Comparison of ENCODE assay signal across 8 cellular contexts in genomic region chr9:8857330-8858249, GRCh38.
DNase-seq lines count a peak whose midpoint lies in the region; TF ChIP-seq lines count a peak whose summit lies in the region.

No MANE protein-coding gene starts in this region.

- peak in 8 of 56 donors; percentile 4 to 26 (median 12) for TF ChIP-seq CTCF in dorsolateral prefrontal cortex (IDR thresholded peaks at IDR 0.05 in 54 of 56, conservative IDR thresholded peaks at IDR 0.05 in 2 of 56; ENCODE audit: low read depth in 1 of 56, partially characterized antibody in 56 of 56)
- TF ChIP-seq CTCF in lower leg skin (IDR thresholded peaks at IDR 0.05) = no peak

- H3K4me3 ChIP-seq in SJCRH30 (peak overlapping the region; percentile 81), dorsolateral prefrontal cortex (peak overlapping the region; percentile 58 to 94 (median 78)), lower leg skin (ENCODE audit: low read depth, poor library complexity, severe bottlenecking) (peak overlapping the region; percentile 44)

- peaks cover 49% of the 10 kb centered on the region for H3K27me3 Mint-ChIP-seq in activated naive CD4-positive, alpha-beta T cell treated with anti-CD3 and anti-CD28 coated beads for 36 hours (ENCODE audit: low read depth)
- peaks cover 67% of the 10 kb centered on the region for H3K27me3 Mint-ChIP-seq in stimulated activated naive CD8-positive, alpha-beta T cell treated with anti-CD3 and anti-CD28 coated beads, Interleukin-15, Interleukin-2, amounts not matched to agents 100 ng/mL and 50 ng/mL, for 24 hours

- no peak for TF ChIP-seq POLR2A in lower leg skin (IDR thresholded peaks at IDR 0.05)

- intact Hi-C loops in activated naive CD4-positive, alpha-beta T cell treated with anti-CD3 and anti-CD28 coated beads for 36 hours (cut with micrococcal nuclease) = no loop called here
- intact Hi-C loops in dorsolateral prefrontal cortex (cut with DNase I) (loop anchor here (2.0 to 10.0 kb wide), 5 partner anchors 37 to 493 kb away; no protein-coding TSS in a partner anchor), lower leg skin (cut with DNase I; ENCODE audit: low total_unique reads) (no loop called here)

- CTCF ChIA-PET in activated naive CD4-positive, alpha-beta T cell treated with anti-CD3 and anti-CD28 coated beads for 36 hours (lab: Charles Lee) = no interaction called here

- no peaks in the 10 kb centered on the region for H3K9me3 ChIP-seq in SJCRH30 (replicated peaks)

- H3K27ac ChIP-seq in SJCRH30 = peak overlapping the region; percentile 84
- H3K27ac ChIP-seq in dorsolateral prefrontal cortex = peak overlapping the region; percentile 73 to 98 (median 94)

- peak overlapping the region; percentile 56 for H3K4me3 Mint-ChIP-seq in activated naive CD4-positive, alpha-beta T cell treated with anti-CD3 and anti-CD28 coated beads for 36 hours
- H3K4me3 Mint-ChIP-seq in stimulated activated naive CD8-positive, alpha-beta T cell treated with anti-CD3 and anti-CD28 coated beads, Interleukin-15, Interleukin-2, amounts not matched to agents 100 ng/mL and 50 ng/mL, for 24 hours = peak overlapping the region; percentile 62

- WGBS in lower leg skin, 2 donors = 0 to 1% methylated on average over 59 to 68 of the region's 96 CpGs

- peaks cover 28% of the 10 kb centered on the region for H3K4me1 ChIP-seq in SJCRH30

- peak; percentile 25 for DNase-seq in activated naive CD4-positive, alpha-beta T cell treated with anti-CD3 and anti-CD28 coated beads for 36 hours
- no peak for DNase-seq in activated naive CD4-positive, alpha-beta T cell treated with Interleukin-2 at 50 U/mL for 16 hours
- DNase-seq in SJCRH30 (peak; percentile 73 to 77), dorsolateral prefrontal cortex (peak; percentile 66 to 88 (median 84)), lower leg skin (ENCODE audit: low spot score in 2 of 2) (peak in 1 of 2 donors; percentile 82), superior temporal gyrus (ENCODE audit: extremely low spot score) (no peak)
- no peak for DNase-seq in NK-92 treated with Interleukin-12 subunit alpha and Interleukin-12 subunit beta, amount 100 ng/mL, for 24 hours (lab: John Stamatoyannopoulos, UW)

- no peaks in the 10 kb centered on the region for H3K36me3 ChIP-seq in SJCRH30

- H3K4me1 Mint-ChIP-seq in activated naive CD4-positive, alpha-beta T cell treated with anti-CD3 and anti-CD28 coated beads for 36 hours (ENCODE audit: low read depth) = peaks cover 10% of the 10 kb centered on the region
- H3K4me1 Mint-ChIP-seq in stimulated activated naive CD8-positive, alpha-beta T cell treated with anti-CD3 and anti-CD28 coated beads, Interleukin-15, Interleukin-2, amounts not matched to agents 100 ng/mL and 50 ng/mL, for 24 hours (ENCODE audit: low read depth) = peaks cover 11% of the 10 kb centered on the region

- no peaks in the 10 kb centered on the region for H3K36me3 Mint-ChIP-seq in activated naive CD4-positive, alpha-beta T cell treated with anti-CD3 and anti-CD28 coated beads for 36 hours (ENCODE audit: low read depth)
- H3K36me3 Mint-ChIP-seq in stimulated activated naive CD8-positive, alpha-beta T cell treated with anti-CD3 and anti-CD28 coated beads, Interleukin-15, Interleukin-2, amounts not matched to agents 100 ng/mL and 50 ng/mL, for 24 hours (ENCODE audit: low read depth) = no peaks in the 10 kb centered on the region

- H3K27ac Mint-ChIP-seq in activated naive CD4-positive, alpha-beta T cell treated with anti-CD3 and anti-CD28 coated beads for 36 hours = no peak overlapping the region
- H3K27ac Mint-ChIP-seq in stimulated activated naive CD8-positive, alpha-beta T cell treated with anti-CD3 and anti-CD28 coated beads, Interleukin-15, Interleukin-2, amounts not matched to agents 100 ng/mL and 50 ng/mL, for 24 hours = no peak overlapping the region

- no peaks in the 10 kb centered on the region for H3K9me3 Mint-ChIP-seq in activated naive CD4-positive, alpha-beta T cell treated with anti-CD3 and anti-CD28 coated beads for 36 hours
- H3K9me3 Mint-ChIP-seq in stimulated activated naive CD8-positive, alpha-beta T cell treated with anti-CD3 and anti-CD28 coated beads, Interleukin-15, Interleukin-2, amounts not matched to agents 100 ng/mL and 50 ng/mL, for 24 hours = no peaks in the 10 kb centered on the region

- H3K27me3 ChIP-seq in SJCRH30 (no peaks in the 10 kb centered on the region), dorsolateral prefrontal cortex (no peaks in the 10 kb centered on the region)

Comparison
In these comparisons a context has a peak if more than half of its experiments do, and no peak if none do; other contexts are left out.
1. DNase-seq: peak in activated naive CD4-positive, alpha-beta T cell treated with anti-CD3 and anti-CD28 coated beads for 36 hours (single experiment), SJCRH30 (2 of 2) and dorsolateral prefrontal cortex (10 of 10); none in activated naive CD4-positive, alpha-beta T cell treated with Interleukin-2 at 50 U/mL for 16 hours (single experiment), superior temporal gyrus (single experiment) and NK-92 treated with Interleukin-12 subunit alpha and Interleukin-12 subunit beta, amount 100 ng/mL, for 24 hours (single experiment).
2. intact Hi-C loops: an anchor here in dorsolateral prefrontal cortex (2.0 to 10.0 kb wide); none called in activated naive CD4-positive, alpha-beta T cell treated with anti-CD3 and anti-CD28 coated beads for 36 hours and lower leg skin.
3. Peak in every context shown above with its lines, with median percentiles within 50 percentile points of each other: H3K4me3 ChIP-seq.